ENCODE assay signal across 24 cellular contexts in the genomic region with DNA sequence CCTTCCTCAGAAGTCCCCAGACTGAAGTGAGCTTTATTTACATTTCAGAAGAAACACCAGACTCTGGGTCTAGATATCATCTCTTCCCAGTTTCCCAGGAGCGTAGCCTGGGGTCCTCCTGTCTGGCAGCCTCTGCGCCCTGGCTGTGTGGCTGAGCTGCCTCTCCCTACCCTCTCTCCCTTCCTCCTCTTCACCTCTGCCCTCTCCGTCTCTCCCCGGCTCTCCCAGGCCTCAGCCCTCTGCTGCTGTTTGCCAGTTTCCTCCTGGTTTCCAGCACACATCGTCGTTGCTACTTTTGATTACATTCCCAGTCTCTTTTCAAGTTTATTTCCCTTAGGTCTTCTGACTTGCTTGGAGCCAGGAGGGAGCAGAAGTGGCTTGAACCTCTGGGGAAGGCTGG.
"Had no signal": no experiment of that assay in that cellular context is flagged by ENCODE, and none has a peak within 500 bp of the region (broad histone marks: within the 10 kb centered on the region; RNA-seq: fewer than 3 reads in every experiment).

No MANE protein-coding gene starts in this region.

- H3K36me3 ChIP-seq: neutrophil, right lobe of liver, spleen, stomach, thoracic aorta, transverse colon had no signal

- H3K4me3 ChIP-seq: coronary artery, hepatocyte, psoas muscle, right lobe of liver, spleen, stomach, thoracic aorta, transverse colon had no signal

- H3K9me3 Mint-ChIP-seq: endodermal cell, mesothelial cell of epicardium, natural killer cell had no signal

- H3K4me1 Mint-ChIP-seq: endodermal cell, mesothelial cell of epicardium had no signal

- H3K9me3 ChIP-seq: neutrophil, psoas muscle, right lobe of liver, spleen, stomach, thoracic aorta, transverse colon had no signal

- H3K4me1 ChIP-seq: psoas muscle, right lobe of liver, stomach, transverse colon had no signal

- DNase-seq: effector CD4-positive, alpha-beta T cell; endodermal cell; erythroblast; foreskin keratinocyte; head of caudate nucleus; kidney glomerular epithelial cell; mammary epithelial cell; natural killer cell; psoas muscle; retina; right lobe of liver; spleen; stimulated activated CD4-positive, alpha-beta T cell treated with anti-CD3 and anti-CD28 coated beads, Interleukin-15, amount 100 ng/mL, for 24 hours; stimulated activated CD4-positive, alpha-beta T cell treated with anti-CD3 and anti-CD28 coated beads, Interleukin-1b, Interleukin-23, amount 100 ng/mL, for 48 hours; stimulated activated CD4-positive, alpha-beta T cell treated with anti-CD3 and anti-CD28 coated beads, Interleukin-4, amount 100 ng/mL, for 24 hours; stimulated activated naive CD4-positive, alpha-beta T cell; stomach; substantia nigra; transverse colon had no signal

- H3K36me3 Mint-ChIP-seq: mesothelial cell of epicardium, natural killer cell had no signal

- H3K27ac Mint-ChIP-seq: endodermal cell, mesothelial cell of epicardium, natural killer cell had no signal

- H3K4me3 Mint-ChIP-seq: endodermal cell, mesothelial cell of epicardium, natural killer cell had no signal

- H3K27ac ChIP-seq: coronary artery, foreskin keratinocyte, hepatocyte, neutrophil, psoas muscle, right lobe of liver, spleen, stomach, thoracic aorta, transverse colon had no signal

- H2AFZ ChIP-seq: hepatocyte had no signal

- H3K4me2 ChIP-seq: hepatocyte had no signal

- H3K79me2 ChIP-seq: hepatocyte had no signal

- H3K27me3 ChIP-seq: right lobe of liver had no signal
